In genomic region chr2:20013061-20013721, GRCh38 we compare ENCODE assay signal across 1 cellular context.
A peak's percentile ranks its signal among the peaks of the same experiment; 100 is the strongest.
TF ChIP-seq lines count a peak whose summit lies in the region.

No MANE protein-coding gene starts in this region.

TF ChIP-seq in HepG2, 621 proteins besides CTCF, POLR2A, EP300 and RAD21 (continued from another document and continues in another):
- TF ChIP-seq ZNF232 (CRISPR knock-in tag; IDR thresholded peaks at IDR 0.05; ENCODE audit: borderline replicate concordance) (no peak), DMTF1 (CRISPR knock-in tag; IDR thresholded peaks at IDR 0.05) (no peak), PITX1 (CRISPR knock-in tag; IDR thresholded peaks at IDR 0.05) (no peak), TEAD3 (CRISPR knock-in tag; optimal IDR thresholded peaks at IDR 0.05; ENCODE audit: borderline replicate concordance) (peak; percentile 51), U2AF2 (IDR thresholded peaks at IDR 0.05; ENCODE audit: low read depth, low read length) (no peak), GATAD1 (CRISPR knock-in tag; IDR thresholded peaks at IDR 0.05) (no peak), RBAK (CRISPR knock-in tag; IDR thresholded peaks at IDR 0.05) (no peak), ZBTB2 (CRISPR knock-in tag; IDR thresholded peaks at IDR 0.05; ENCODE audit: low read depth) (no peak), JARID2 (CRISPR knock-in tag; IDR thresholded peaks at IDR 0.05; ENCODE audit: insufficient replicate concordance) (no peak), NFE2L1 (CRISPR knock-in tag; IDR thresholded peaks at IDR 0.05; ENCODE audit: borderline replicate concordance) (no peak), SPEN (CRISPR knock-in tag; IDR thresholded peaks at IDR 0.05; ENCODE audit: low read depth) (0 out of 2 replicates have a peak, but pooled peaks have one; percentile 8), NR2F1 (CRISPR knock-in tag; IDR thresholded peaks at IDR 0.05) (no peak), YEATS2 (CRISPR knock-in tag; IDR thresholded peaks at IDR 0.05; ENCODE audit: borderline replicate concordance) (no peak), HMGXB3 (CRISPR knock-in tag; IDR thresholded peaks at IDR 0.05; ENCODE audit: borderline replicate concordance) (no peak), ISX (CRISPR knock-in tag; conservative IDR thresholded peaks at IDR 0.05) (no peak), UBTF (CRISPR knock-in tag; IDR thresholded peaks at IDR 0.05) (peak; percentile 31; the same call in 1 of the 2 replicates), ZNF773 (CRISPR knock-in tag; IDR thresholded peaks at IDR 0.05; ENCODE audit: borderline replicate concordance) (no peak), REXO4 (CRISPR knock-in tag; IDR thresholded peaks at IDR 0.05; ENCODE audit: borderline replicate concordance) (no peak), MZF1 (CRISPR knock-in tag; IDR thresholded peaks at IDR 0.05; ENCODE audit: borderline replicate concordance) (no peak; the same call in 1 of the 2 replicates), ATAD3A (CRISPR knock-in tag; IDR thresholded peaks at IDR 0.05) (no peak), NR2F6 (IDR thresholded peaks at IDR 0.05) (peak; percentile 40; the same call in 1 of the 2 replicates), NR2F6 (CRISPR knock-in tag; IDR thresholded peaks at IDR 0.05) (peak; percentile 18; the same call in 1 of the 2 replicates), ZMYM4 (CRISPR knock-in tag; IDR thresholded peaks at IDR 0.05) (no peak), SIX1 (CRISPR knock-in tag; IDR thresholded peaks at IDR 0.05; ENCODE audit: borderline replicate concordance) (peak; percentile 11; the same call in 1 of the 2 replicates), ARNT2 (CRISPR knock-in tag; IDR thresholded peaks at IDR 0.05; ENCODE audit: low read depth) (no peak; the same call in 1 of the 2 replicates), ZZZ3 (CRISPR knock-in tag; IDR thresholded peaks at IDR 0.05; ENCODE audit: borderline replicate concordance) (no peak), ZSCAN20 (CRISPR knock-in tag; IDR thresholded peaks at IDR 0.05; ENCODE audit: borderline replicate concordance) (no peak), ZNF777 (CRISPR knock-in tag; IDR thresholded peaks at IDR 0.05) (no peak), AHDC1 (CRISPR knock-in tag; IDR thresholded peaks at IDR 0.05; ENCODE audit: borderline replicate concordance) (peak; percentile 62; the same call in 1 of the 2 replicates), ZNF615 (CRISPR knock-in tag; IDR thresholded peaks at IDR 0.05; ENCODE audit: borderline replicate concordance) (no peak), TFE3 (CRISPR knock-in tag; IDR thresholded peaks at IDR 0.05) (0 out of 2 replicates have a peak, but pooled peaks have one; percentile 29), ZFP36 (IDR thresholded peaks at IDR 0.05; ENCODE audit: borderline replicate concordance, low read depth, low read length, partially characterized antibody) (no peak), MEIS1 (CRISPR knock-in tag; IDR thresholded peaks at IDR 0.05; ENCODE audit: borderline replicate concordance) (no peak), ZNF644 (CRISPR knock-in tag; IDR thresholded peaks at IDR 0.05; ENCODE audit: low read depth) (no peak), SALL1 (CRISPR knock-in tag; IDR thresholded peaks at IDR 0.05) (peak; percentile 59), ZNF382 (CRISPR knock-in tag; IDR thresholded peaks at IDR 0.05; ENCODE audit: borderline replicate concordance) (no peak), FOXJ3 (CRISPR knock-in tag; IDR thresholded peaks at IDR 0.05; ENCODE audit: borderline replicate concordance) (no peak)
- TF ChIP-seq, protein P1, sequence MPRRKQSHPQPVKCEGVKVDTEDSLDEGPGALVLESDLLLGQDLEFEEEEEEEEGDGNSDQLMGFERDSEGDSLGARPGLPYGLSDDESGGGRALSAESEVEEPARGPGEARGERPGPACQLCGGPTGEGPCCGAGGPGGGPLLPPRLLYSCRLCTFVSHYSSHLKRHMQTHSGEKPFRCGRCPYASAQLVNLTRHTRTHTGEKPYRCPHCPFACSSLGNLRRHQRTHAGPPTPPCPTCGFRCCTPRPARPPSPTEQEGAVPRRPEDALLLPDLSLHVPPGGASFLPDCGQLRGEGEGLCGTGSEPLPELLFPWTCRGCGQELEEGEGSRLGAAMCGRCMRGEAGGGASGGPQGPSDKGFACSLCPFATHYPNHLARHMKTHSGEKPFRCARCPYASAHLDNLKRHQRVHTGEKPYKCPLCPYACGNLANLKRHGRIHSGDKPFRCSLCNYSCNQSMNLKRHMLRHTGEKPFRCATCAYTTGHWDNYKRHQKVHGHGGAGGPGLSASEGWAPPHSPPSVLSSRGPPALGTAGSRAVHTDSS (CRISPR knock-in tag; conservative IDR thresholded peaks at IDR 0.05): no peak
- TF ChIP-seq, protein P2, sequence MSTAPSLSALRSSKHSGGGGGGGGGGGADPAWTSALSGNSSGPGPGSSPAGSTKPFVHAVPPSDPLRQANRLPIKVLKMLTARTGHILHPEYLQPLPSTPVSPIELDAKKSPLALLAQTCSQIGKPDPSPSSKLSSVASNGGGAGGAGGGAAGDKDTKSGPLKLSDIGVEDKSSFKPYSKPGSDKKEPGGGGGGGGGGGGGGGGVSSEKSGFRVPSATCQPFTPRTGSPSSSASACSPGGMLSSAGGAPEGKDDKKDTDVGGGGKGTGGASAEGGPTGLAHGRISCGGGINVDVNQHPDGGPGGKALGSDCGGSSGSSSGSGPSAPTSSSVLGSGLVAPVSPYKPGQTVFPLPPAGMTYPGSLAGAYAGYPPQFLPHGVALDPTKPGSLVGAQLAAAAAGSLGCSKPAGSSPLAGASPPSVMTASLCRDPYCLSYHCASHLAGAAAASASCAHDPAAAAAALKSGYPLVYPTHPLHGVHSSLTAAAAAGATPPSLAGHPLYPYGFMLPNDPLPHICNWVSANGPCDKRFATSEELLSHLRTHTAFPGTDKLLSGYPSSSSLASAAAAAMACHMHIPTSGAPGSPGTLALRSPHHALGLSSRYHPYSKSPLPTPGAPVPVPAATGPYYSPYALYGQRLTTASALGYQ (CRISPR knock-in tag; IDR thresholded peaks at IDR 0.05): no peak; the same call in 1 of the 2 replicates
